15 cellular contexts compared by ENCODE assay signal in the genomic region with DNA sequence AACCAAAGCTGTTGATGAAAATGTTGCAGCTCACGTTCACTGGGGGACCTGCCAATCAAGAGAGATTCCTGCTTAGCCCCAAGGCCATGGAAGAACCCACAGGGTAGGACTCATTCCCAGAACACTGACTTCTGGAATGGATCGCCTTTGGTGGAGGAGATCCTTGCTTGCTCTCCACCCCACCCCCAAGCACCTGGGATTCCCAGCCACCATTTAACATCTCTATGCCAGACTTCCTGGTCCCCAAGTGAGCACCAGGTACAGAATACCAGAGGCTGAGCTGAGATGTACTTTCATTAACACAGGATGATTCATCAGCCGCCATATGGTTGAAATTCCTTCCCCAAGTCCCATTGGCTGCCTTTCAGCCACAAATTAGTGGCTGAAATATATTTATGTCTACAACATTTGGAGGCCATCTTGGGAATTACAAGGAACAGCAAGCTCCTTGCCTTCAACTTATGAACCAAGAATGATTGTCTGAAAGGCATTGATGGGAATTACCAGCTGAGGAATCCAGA. TPM values are rescaled to one million over a fixed set of nuclear protein-coding genes. Genes with fewer than 3 reads are reported as not detected.
A peak's percentile ranks its signal among the peaks of the same experiment; 100 is the strongest.
DNase-seq lines count a peak whose midpoint lies in the region; ATAC-seq, FAIRE-seq and TF ChIP-seq lines count a peak whose summit lies in the region.
"Had no signal": no experiment of that assay in that cellular context is flagged by ENCODE, and none has a peak within 500 bp of the region (broad histone marks: within the 10 kb centered on the region; RNA-seq: fewer than 3 reads in every experiment).

No MANE protein-coding gene starts in this region.

- H3K27ac ChIP-seq in astrocyte (ENCODE audit: low read depth, low read length) (no peak overlapping the region), SJCRH30 (no peak overlapping the region)
- H3K27ac ChIP-seq: A549, PC-9, SK-N-MC had no signal

- H3K4me3 Mint-ChIP-seq in astrocyte (ENCODE audit: unreplicated experiment): no peak overlapping the region

- DNase-seq in DMS 273 (lab: John Stamatoyannopoulos, UW; ENCODE audit: unreplicated experiment) (peak; percentile 77), HCEC 1CT (peak; percentile 36), astrocyte (ENCODE audit: low read depth) (no peak), kidney tubule cell (ENCODE audit: low spot score) (peak; percentile 16), ACHN (no peak), SJCRH30 (no peak), urothelium cell line (ENCODE audit: low spot score) (no peak)
- DNase-seq: AML-193, DMS79, H7, NCI-H2029 treated with DMSO at 0.1 percent for 48 hours, PC-9 had no signal

- H3K27me3 Mint-ChIP-seq in astrocyte (ENCODE audit: low read depth, unreplicated experiment): no peaks in the 10 kb centered on the region

- no peaks in the 10 kb centered on the region for H3K79me2 ChIP-seq in astrocyte (ENCODE audit: insufficient read depth, low read length)

- no peaks in the 10 kb centered on the region for H4K20me1 ChIP-seq in astrocyte (ENCODE audit: insufficient read depth, low read length)

- H3K9me3 Mint-ChIP-seq in astrocyte (ENCODE audit: unreplicated experiment): peaks cover 6% of the 10 kb centered on the region

- no peak overlapping the region for H2AFZ ChIP-seq in astrocyte (ENCODE audit: low read depth, low read length)
- H2AFZ ChIP-seq: PC-9 had no signal

- peaks cover 22% of the 10 kb centered on the region for H3K4me1 Mint-ChIP-seq in astrocyte (ENCODE audit: low read depth, unreplicated experiment)

- H3K36me3 ChIP-seq in astrocyte (ENCODE audit: insufficient read depth, low read length) (no peaks in the 10 kb centered on the region), SJCRH30 (no peaks in the 10 kb centered on the region)

- H3K36me3 Mint-ChIP-seq in astrocyte (ENCODE audit: low read depth, unreplicated experiment): no peaks in the 10 kb centered on the region

- in situ Hi-C loops in ACHN (cut with HindIII; ENCODE audit: low pct_ligation_motif_present, low pct_unique_long_range_greater_than_20kb, low sequenced_read_pairs): no loop called here

- no peak overlapping the region for H3K9ac ChIP-seq in astrocyte (ENCODE audit: low read length)

- H3K4me1 ChIP-seq in astrocyte (ENCODE audit: insufficient read depth, low read length) (no peaks in the 10 kb centered on the region), SJCRH30 (peaks cover 2% of the 10 kb centered on the region; the same call in 1 of the 2 replicates)
- H3K4me1 ChIP-seq: A549 had no signal

- no peak overlapping the region for H3K4me2 ChIP-seq in astrocyte (ENCODE audit: low read length)
- H3K4me2 ChIP-seq: A549, PC-9 had no signal

- no peaks in the 10 kb centered on the region for H3K27me3 ChIP-seq in astrocyte (ENCODE audit: insufficient read depth, low read length)
- H3K27me3 ChIP-seq in SJCRH30: no peaks in the 10 kb centered on the region

- no peak for TF ChIP-seq CTCF in astrocyte (IDR thresholded peaks at IDR 0.05; ENCODE audit: insufficient read depth, low read depth, low read length)

- H3K9me3 ChIP-seq in astrocyte (ENCODE audit: insufficient read depth, low read depth, low read length) (no peaks in the 10 kb centered on the region), SJCRH30 (replicated peaks) (no peaks in the 10 kb centered on the region)
- H3K9me3 ChIP-seq: A549 had no signal

- no peak for ATAC-seq in GM19328 (IDR thresholded peaks at IDR 0.05; ENCODE audit: unreplicated experiment)
- ATAC-seq: A549 had no signal

- H3K27ac Mint-ChIP-seq in astrocyte (ENCODE audit: unreplicated experiment): peak overlapping the region; percentile 75

- no peak overlapping the region for H3K4me3 ChIP-seq in astrocyte (ENCODE audit: insufficient read depth, low read depth, low read length)
- H3K4me3 ChIP-seq in SJCRH30: no peak overlapping the region
- H3K4me3 ChIP-seq: A549, PC-9, SK-N-MC had no signal

- no peak for FAIRE-seq in astrocyte (lab: Jason Lieb, UNC)
- no peak for FAIRE-seq in urothelium cell line (lab: Jason Lieb, UNC)
- FAIRE-seq: A549 had no signal

RNA-seq across cellular contexts. Expression of gene GLRA1, which starts 37.9 kb away (rescaled TPM):
- total RNA-seq in astrocyte: not detected in 2 replicates
- not detected in 2 replicates for total RNA-seq in SJCRH30 (2014; rRNA removed; shearing (Covaris generic))
- total RNA-seq: H7, PC-9 had no signal

Comparison
In these comparisons a context has a peak if more than half of its experiments do, and no peak if none do; other contexts are left out.
1. DNase-seq: peak in DMS 273 (single experiment), HCEC 1CT (single experiment) and kidney tubule cell (single experiment); none in astrocyte (single experiment), ACHN (single experiment), SJCRH30 (0 of 2) and urothelium cell line (single experiment).